ENCODE assay signal across 40 cellular contexts in genomic region chrX:47771473-47771872, GRCh38.
"Had no signal": no experiment of that assay in that cellular context is flagged by ENCODE, and none has a peak within 500 bp of the region (broad histone marks: within the 10 kb centered on the region; RNA-seq: fewer than 3 reads in every experiment).

No MANE protein-coding gene starts in this region.

- H3K27me3 ChIP-seq: ascending aorta, body of pancreas, brain microvascular endothelial cell, cardiac muscle cell had no signal

- H3K36me3 ChIP-seq: ascending aorta, brain microvascular endothelial cell, cardiac muscle cell had no signal

- H3K4me3 Mint-ChIP-seq: activated B cell treated with CpG ODN at 0.5 μM for 24 hours; activated CD4-positive, alpha-beta memory T cell treated with anti-CD3 and anti-CD28 coated beads for 36 hours; activated CD4-positive, alpha-beta T cell treated with anti-CD3 and anti-CD28 coated beads, Interleukin-2, amount 10 ng/mL, durations not matched to agents 24 days and 14 days; activated CD8-positive, alpha-beta T cell treated with anti-CD3 and anti-CD28 coated beads for 36 hours; activated naive CD4-positive, alpha-beta T cell treated with anti-CD3 and anti-CD28 coated beads for 36 hours; activated naive CD8-positive, alpha-beta T cell treated with anti-CD3 and anti-CD28 coated beads for 36 hours; activated T-cell treated with anti-CD3 and anti-CD28 coated beads, Interleukin-2, amount 50 U/mL, for 4 hours; activated T-cell treated with anti-CD3 and anti-CD28 coated beads, Interleukin-2, amount 50 U/mL, for 72 hours; activated T-helper 1 cell treated with anti-CD3 and anti-CD28 coated beads, Interleukin-12 subunit alpha, Interleukin-12 subunit beta, Interleukin-2, Interleukin-4 antibody, amounts not matched to agents 30 ng/mL and 10 ng/mL and 1 ng/mL, durations not matched to agents 14 hours and 24 hours and 36 hours; activated T-helper 17 cell treated with anti-CD3 and anti-CD28 coated beads, Interleukin-2, amount 50 U/mL, for 72 hours; central memory CD8-positive, alpha-beta T cell; T-helper 1 cell treated with Interleukin-12 subunit alpha and Interleukin-12 subunit beta and Interleukin-4 antibody, amounts not matched to agents 30 μg/mL and 1 μg/mL, for 36 hours; T-helper 2 cell treated with Interferon-gamma antibody and Interleukin-4, amounts not matched to agents 5 μg/mL and 100 μg/mL, for 36 hours had no signal

- H3K4me3 ChIP-seq: ascending aorta, body of pancreas, cardiac muscle cell, coronary artery had no signal

- H3K9me3 Mint-ChIP-seq: activated naive CD4-positive, alpha-beta T cell treated with anti-CD3 and anti-CD28 coated beads for 36 hours; activated naive CD8-positive, alpha-beta T cell treated with anti-CD3 and anti-CD28 coated beads for 36 hours; activated T-helper 1 cell treated with anti-CD3 and anti-CD28 coated beads, Interleukin-12 subunit alpha, Interleukin-12 subunit beta, Interleukin-2, Interleukin-4 antibody, amounts not matched to agents 30 ng/mL and 10 ng/mL and 1 ng/mL, durations not matched to agents 14 hours and 24 hours and 36 hours had no signal

- ATAC-seq: activated CD8-positive, alpha-beta T cell treated with anti-CD3 and anti-CD28 coated beads for 36 hours; activated naive CD4-positive, alpha-beta T cell treated with anti-CD3 and anti-CD28 coated beads, Interleukin-2, amount 50 U/mL, for 72 hours; activated T-cell treated with anti-CD3 and anti-CD28 coated beads, Interleukin-2, amount 50 U/mL, for 4 hours; activated T-cell treated with anti-CD3 and anti-CD28 coated beads, Interleukin-2, amount 50 U/mL, for 72 hours; activated T-helper 17 cell treated with anti-CD3 and anti-CD28 coated beads, Interleukin-2, amount 50 U/mL, for 72 hours; body of pancreas had no signal

- H3K27ac Mint-ChIP-seq: activated B cell treated with CpG ODN at 0.5 μM for 24 hours; activated CD4-positive, alpha-beta memory T cell treated with anti-CD3 and anti-CD28 coated beads for 36 hours; activated CD4-positive, alpha-beta T cell treated with anti-CD3 and anti-CD28 coated beads, Interleukin-2, amount 10 ng/mL, durations not matched to agents 24 days and 14 days; activated CD8-positive, alpha-beta T cell treated with anti-CD3 and anti-CD28 coated beads for 36 hours; activated naive CD4-positive, alpha-beta T cell treated with anti-CD3 and anti-CD28 coated beads for 36 hours; activated naive CD4-positive, alpha-beta T cell treated with anti-CD3 and anti-CD28 coated beads, Interleukin-2, amount 50 U/mL, for 72 hours; activated naive CD8-positive, alpha-beta T cell treated with anti-CD3 and anti-CD28 coated beads for 36 hours; activated T-cell treated with anti-CD3 and anti-CD28 coated beads, Interleukin-2, amount 50 U/mL, for 72 hours; activated T-helper 1 cell treated with anti-CD3 and anti-CD28 coated beads, Interleukin-12 subunit alpha, Interleukin-12 subunit beta, Interleukin-2, Interleukin-4 antibody, amounts not matched to agents 30 ng/mL and 10 ng/mL and 1 ng/mL, durations not matched to agents 14 hours and 24 hours and 36 hours; activated T-helper 17 cell treated with anti-CD3 and anti-CD28 coated beads, Interleukin-2, amount 50 U/mL, for 72 hours; T-helper 1 cell treated with Interleukin-12 subunit alpha and Interleukin-12 subunit beta and Interleukin-4 antibody, amounts not matched to agents 30 μg/mL and 1 μg/mL, for 36 hours; T-helper 2 cell treated with Interferon-gamma antibody and Interleukin-4, amounts not matched to agents 5 μg/mL and 100 μg/mL, for 36 hours had no signal

- H3K27ac ChIP-seq: ascending aorta, body of pancreas, brain microvascular endothelial cell, cardiac muscle cell, coronary artery, VCaP had no signal

- DNase-seq: activated B cell treated with CpG ODN at 0.5 μM for 24 hours; activated CD4-positive, alpha-beta memory T cell treated with anti-CD3 and anti-CD28 coated beads for 36 hours; activated CD4-positive, alpha-beta T cell treated with anti-CD3 and anti-CD28 coated beads for 4 hours; activated CD4-positive, alpha-beta T cell treated with anti-CD3 and anti-CD28 coated beads, Interleukin-2, amount 10 ng/mL, durations not matched to agents 24 days and 14 days; activated CD4-positive, alpha-beta T cell treated with anti-CD3 and anti-CD28 coated beads, Interleukin-2, amount 50 U/mL, for 1 hour; activated CD4-positive, alpha-beta T cell treated with anti-CD3 and anti-CD28 coated beads, Interleukin-2, amount 50 U/mL, for 4 hours; activated CD4-positive, CD25-positive, alpha-beta regulatory T cell treated with anti-CD3 and anti-CD28 coated beads, Interleukin-2, amount 50 U/mL, for 72 hours; activated CD8-positive, alpha-beta memory T cell treated with anti-CD3 and anti-CD28 coated beads, Interleukin-2, amount 50 U/mL, for 4 hours; activated CD8-positive, alpha-beta T cell treated with anti-CD3 and anti-CD28 coated beads for 36 hours; activated effector memory CD4-positive, alpha-beta T cell treated with anti-CD3 and anti-CD28 coated beads, Interleukin-2, amount 50 U/mL, for 16 hours; activated gamma-delta T cell treated with Interleukin-2 at 50 U/mL for 16 hours; activated naive CD4-positive, alpha-beta T cell; activated naive CD4-positive, alpha-beta T cell treated with anti-CD3 and anti-CD28 coated beads for 36 hours; activated naive CD4-positive, alpha-beta T cell treated with anti-CD3 and anti-CD28 coated beads, Interleukin-2, amount 50 U/mL, for 16 hours; activated naive CD8-positive, alpha-beta T cell treated with anti-CD3 and anti-CD28 coated beads for 36 hours; activated T-cell treated with anti-CD3 and anti-CD28 coated beads for 4 hours; activated T-cell treated with anti-CD3 and anti-CD28 coated beads, Interleukin-2, amount 50 U/mL, for 1 hour; activated T-cell treated with anti-CD3 and anti-CD28 coated beads, Interleukin-2, amount 50 U/mL, for 4 hours; activated T-cell treated with anti-CD3 and anti-CD28 coated beads, Interleukin-2, amount 50 U/mL, for 72 hours; amygdala; anterior cingulate cortex; body of pancreas; brain microvascular endothelial cell; caudate nucleus; cerebellar nuclear complex; T-helper 2 cell; T-helper 9 cell had no signal

- H3K4me1 ChIP-seq: ascending aorta, body of pancreas had no signal

- FAIRE-seq: bronchial epithelial cell, colon, TTC549 had no signal

- H3K9me3 ChIP-seq: ascending aorta, body of pancreas had no signal

- H3K4me1 Mint-ChIP-seq: activated B cell treated with CpG ODN at 0.5 μM for 24 hours; activated CD4-positive, alpha-beta T cell treated with anti-CD3 and anti-CD28 coated beads, Interleukin-2, amount 10 ng/mL, durations not matched to agents 24 days and 14 days; activated naive CD8-positive, alpha-beta T cell treated with anti-CD3 and anti-CD28 coated beads for 36 hours; activated T-helper 17 cell treated with anti-CD3 and anti-CD28 coated beads, Interleukin-2, amount 50 U/mL, for 72 hours; central memory CD8-positive, alpha-beta T cell had no signal

- H3K36me3 Mint-ChIP-seq: activated CD4-positive, alpha-beta memory T cell treated with anti-CD3 and anti-CD28 coated beads for 36 hours; activated naive CD8-positive, alpha-beta T cell treated with anti-CD3 and anti-CD28 coated beads for 36 hours had no signal
